1 cellular context compared by ENCODE assay signal in the genomic region with DNA sequence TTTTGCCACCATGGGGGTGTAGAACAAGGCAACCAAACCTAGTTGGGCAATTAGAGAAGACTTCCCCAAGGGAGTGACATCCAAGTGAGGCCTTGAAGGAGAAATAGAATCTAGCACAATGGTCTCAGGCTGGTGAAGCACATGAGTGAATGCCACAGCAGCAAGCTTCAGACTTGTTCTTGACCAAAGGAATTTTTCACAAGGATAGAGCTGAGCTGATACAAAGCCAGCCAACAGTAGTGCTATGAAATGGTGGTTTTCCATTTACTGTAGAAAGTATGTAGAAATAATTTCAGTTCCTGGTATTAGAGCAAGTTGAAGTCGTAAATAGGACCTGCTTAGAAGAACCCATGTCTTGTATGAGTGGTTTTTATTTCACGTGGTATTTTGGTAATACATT.
TF ChIP-seq lines count a peak whose summit lies in the region.

No MANE protein-coding gene starts in this region.

TF ChIP-seq in H1, 55 proteins besides CTCF, POLR2A, EP300 and RAD21 (continued from another document):
- TF ChIP-seq ASH2L (IDR thresholded peaks at IDR 0.05; ENCODE audit: low read length) (no peak), YY1 (IDR thresholded peaks at IDR 0.05; ENCODE audit: low read depth, low read length) (no peak), MAX (IDR thresholded peaks at IDR 0.05) (no peak), TCF12 (IDR thresholded peaks at IDR 0.05; ENCODE audit: low read depth, low read length) (no peak), TBP (IDR thresholded peaks at IDR 0.05; ENCODE audit: low read depth, low read length) (no peak), EZH2 (IDR thresholded peaks at IDR 0.05; ENCODE audit: low read depth, low read length, severe bottlenecking) (no peak), SRF (IDR thresholded peaks at IDR 0.05; ENCODE audit: low read depth, low read length) (no peak), CREB1 (IDR thresholded peaks at IDR 0.05) (no peak), CHD2 (IDR thresholded peaks at IDR 0.05; ENCODE audit: low read length) (no peak), KDM5A (IDR thresholded peaks at IDR 0.05; ENCODE audit: low read length) (no peak), PHF8 (conservative IDR thresholded peaks at IDR 0.05; ENCODE audit: low read depth, low read length) (no peak), TAF1 (IDR thresholded peaks at IDR 0.05; ENCODE audit: low read depth, low read length) (no peak)
- TF ChIP-seq, protein P1, sequence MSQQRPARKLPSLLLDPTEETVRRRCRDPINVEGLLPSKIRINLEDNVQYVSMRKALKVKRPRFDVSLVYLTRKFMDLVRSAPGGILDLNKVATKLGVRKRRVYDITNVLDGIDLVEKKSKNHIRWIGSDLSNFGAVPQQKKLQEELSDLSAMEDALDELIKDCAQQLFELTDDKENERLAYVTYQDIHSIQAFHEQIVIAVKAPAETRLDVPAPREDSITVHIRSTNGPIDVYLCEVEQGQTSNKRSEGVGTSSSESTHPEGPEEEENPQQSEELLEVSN (IDR thresholded peaks at IDR 0.05) = no peak
